ENCODE assay signal across 19 cellular contexts in genomic region chr5:1476181-1476966, GRCh38. TPM values are rescaled to one million over a fixed set of nuclear protein-coding genes. Genes with fewer than 3 reads are reported as not detected.
A peak's percentile ranks its signal among the peaks of the same experiment; 100 is the strongest.
DNase-seq lines count a peak whose midpoint lies in the region; ATAC-seq, FAIRE-seq and TF ChIP-seq lines count a peak whose summit lies in the region.
"Had no signal": no experiment of that assay in that cellular context is flagged by ENCODE, and none has a peak within 500 bp of the region (broad histone marks: within the 10 kb centered on the region; RNA-seq: fewer than 3 reads in every experiment).

No MANE protein-coding gene starts in this region.

- POLR2A ChIA-PET in MCF 10A (lab: Yijun Ruan, JAX): interaction anchor here (0.6 kb wide), 1 partner anchor 11 kb away, joined by 5 read pairs; no protein-coding TSS in a partner anchor

- intact Hi-C loops in left ventricle myocardium inferior (cut with micrococcal nuclease) (no loop called here), MCF 10A (cut with micrococcal nuclease) (no loop called here)

- in situ Hi-C loops in G401 (cut with HindIII; ENCODE audit: low sequenced_read_pairs): no loop called here

- no peak overlapping the region for H3K27ac Mint-ChIP-seq in MCF 10A (ENCODE audit: low read depth, unreplicated experiment)
- H3K27ac Mint-ChIP-seq: activated T-helper 17 cell treated with anti-CD3 and anti-CD28 coated beads, Interleukin-2, amount 50 U/mL, for 72 hours; stimulated activated memory B cell treated with anti-CD40 and anti-IgM and Interleukin-4, amounts not matched to agents 10 μg/mL and 1 μg/mL and 100 μg/mL, for 72 hours had no signal

- no peaks in the 10 kb centered on the region for H3K4me1 Mint-ChIP-seq in MCF 10A (ENCODE audit: insufficient read depth, unreplicated experiment)
- H3K4me1 Mint-ChIP-seq: activated T-helper 17 cell treated with anti-CD3 and anti-CD28 coated beads, Interleukin-2, amount 50 U/mL, for 72 hours had no signal

- CTCF ChIA-PET in MCF 10A (lab: Yijun Ruan, JAX): interaction anchor here (0.8 kb wide), 2 partner anchors 22 to 308 kb away, joined by 3 to 4 read pairs; no protein-coding TSS in a partner anchor

- H3K36me3 ChIP-seq in left ventricle myocardium inferior: peaks cover 41% of the 10 kb centered on the region
- peaks cover 6 to 12% (median 11%) of the 10 kb centered on the region in 3 donors for H3K36me3 ChIP-seq in skeletal muscle tissue (ENCODE audit: control insufficient read depth in 3 of 3, insufficient read depth in 3 of 3, low read length in 3 of 3)
- H3K36me3 ChIP-seq: gastrocnemius medialis, transverse colon had no signal

- H3K4me3 Mint-ChIP-seq in MCF 10A (ENCODE audit: unreplicated experiment): no peak overlapping the region
- H3K4me3 Mint-ChIP-seq: activated T-helper 17 cell treated with anti-CD3 and anti-CD28 coated beads, Interleukin-2, amount 50 U/mL, for 72 hours; stimulated activated memory B cell treated with anti-CD40 and anti-IgM and Interleukin-4, amounts not matched to agents 10 μg/mL and 1 μg/mL and 100 μg/mL, for 72 hours had no signal

- no peak overlapping the region for H3K27ac ChIP-seq in left ventricle myocardium inferior (replicated peaks)
- H3K27ac ChIP-seq in skeletal muscle tissue (ENCODE audit: low read depth, low read length): peak overlapping the region; percentile 5
- H3K27ac ChIP-seq: gastrocnemius medialis had no signal

- no peaks in the 10 kb centered on the region for H3K27me3 Mint-ChIP-seq in MCF 10A (ENCODE audit: insufficient read depth, unreplicated experiment)
- H3K27me3 Mint-ChIP-seq: activated T-helper 17 cell treated with anti-CD3 and anti-CD28 coated beads, Interleukin-2, amount 50 U/mL, for 72 hours; stimulated activated memory B cell treated with anti-CD40 and anti-IgM and Interleukin-4, amounts not matched to agents 10 μg/mL and 1 μg/mL and 100 μg/mL, for 72 hours had no signal

- no peak overlapping the region for H3K9ac ChIP-seq in skeletal muscle tissue (ENCODE audit: low read depth in 1 of 3, low read length in 3 of 3)

- no peaks in the 10 kb centered on the region for H3K4me1 ChIP-seq in left ventricle myocardium inferior
- peaks cover 0 to 4% (median 0%) of the 10 kb centered on the region in 3 donors for H3K4me1 ChIP-seq in skeletal muscle tissue (ENCODE audit: control insufficient read depth in 3 of 3, insufficient read depth in 3 of 3, low read length in 3 of 3)
- H3K4me1 ChIP-seq: gastrocnemius medialis had no signal

- DNase-seq in G401 (ENCODE audit: low spot score) (peak; percentile 87), HTR-8/SVneo (ENCODE audit: insufficient read length, low spot score) (no peak), left ventricle myocardium inferior (peak; percentile 14), MCF 10A (ENCODE audit: unreplicated experiment) (no peak)
- no peak for DNase-seq in stimulated activated CD4-positive, alpha-beta T cell treated with anti-CD3 and anti-CD28 coated beads, Interleukin-2, amount 100 ng/mL, for 48 hours
- DNase-seq: activated CD8-positive, alpha-beta memory T cell treated with anti-CD3 and anti-CD28 coated beads for 24 hours; amniotic stem cell; COR-L47; NCI-H1436; NCI-H774; PC-3 had no signal

- H3K27me3 ChIP-seq in left ventricle myocardium inferior (ENCODE audit: low read depth) (no peaks in the 10 kb centered on the region), skeletal muscle tissue (ENCODE audit: control insufficient read depth in 3 of 3, insufficient read depth in 3 of 3, low read length in 3 of 3) (no peaks in the 10 kb centered on the region)
- H3K27me3 ChIP-seq: gastrocnemius medialis, transverse colon had no signal

- no peak for ATAC-seq in GM19023 (IDR thresholded peaks at IDR 0.05; ENCODE audit: unreplicated experiment)
- no peak for ATAC-seq in HG03442 (IDR thresholded peaks at IDR 0.05; ENCODE audit: unreplicated experiment)
- ATAC-seq: activated T-helper 17 cell treated with anti-CD3 and anti-CD28 coated beads, Interleukin-2, amount 50 U/mL, for 72 hours; PC-3; stimulated activated memory B cell treated with anti-CD40 and anti-IgM and Interleukin-4, amounts not matched to agents 10 μg/mL and 1 μg/mL and 100 μg/mL, for 72 hours had no signal

- TF ChIP-seq CTCF in left ventricle myocardium inferior (IDR thresholded peaks at IDR 0.05; ENCODE audit: borderline replicate concordance): no peak
- TF ChIP-seq CTCF in MCF 10A (IDR thresholded peaks at IDR 0.05; ENCODE audit: unreplicated experiment): no peak

- H3K9me3 Mint-ChIP-seq in MCF 10A (ENCODE audit: unreplicated experiment): no peaks in the 10 kb centered on the region
- H3K9me3 Mint-ChIP-seq: activated T-helper 17 cell treated with anti-CD3 and anti-CD28 coated beads, Interleukin-2, amount 50 U/mL, for 72 hours; stimulated activated memory B cell treated with anti-CD40 and anti-IgM and Interleukin-4, amounts not matched to agents 10 μg/mL and 1 μg/mL and 100 μg/mL, for 72 hours had no signal

- H3K9me3 ChIP-seq in left ventricle myocardium inferior (replicated peaks) (no peaks in the 10 kb centered on the region), skeletal muscle tissue (ENCODE audit: control insufficient read depth in 3 of 3, low read length in 3 of 3) (no peaks in the 10 kb centered on the region)
- H3K9me3 ChIP-seq: gastrocnemius medialis, transverse colon had no signal

- peaks cover 36% of the 10 kb centered on the region for H3K36me3 Mint-ChIP-seq in MCF 10A (ENCODE audit: insufficient read depth, unreplicated experiment)

- peak; percentile 20 for FAIRE-seq in HTR-8/SVneo (lab: Jason Lieb, UNC)
- FAIRE-seq: H1 had no signal

- H3K4me3 ChIP-seq in left ventricle myocardium inferior: no peak overlapping the region
- no peak overlapping the region for H3K4me3 ChIP-seq in skeletal muscle tissue (ENCODE audit: low read length in 3 of 3)
- H3K4me3 ChIP-seq: gastrocnemius medialis, transverse colon had no signal

- BruUV-seq in MCF 10A (replicated peaks; lab: Mats Ljungman, UMichigan): no TSS peak

RNA-seq across cellular contexts. Expression of gene SLC6A3, which starts 31.1 kb away (rescaled TPM):
- not detected in 2 replicates for total RNA-seq in G401 (2014; rRNA removed; shearing (Covaris generic))
- total RNA-seq in left ventricle myocardium inferior (not detected), skeletal muscle tissue (not detected), MCF 10A (2022) (not detected in 2 replicates)
- total RNA-seq: activated T-helper 17 cell treated with anti-CD3 and anti-CD28 coated beads, Interleukin-2, amount 50 U/mL, for 72 hours; gastrocnemius medialis; PC-3; transverse colon had no signal

RNA-seq across cellular contexts. Expression of gene LPCAT1, which starts 47.4 kb away (rescaled TPM):
- total RNA-seq in G401 (2014; rRNA removed; shearing (Covaris generic)): 71.5 and 143 TPM in 2 replicates
- total RNA-seq in left ventricle myocardium inferior: 11.0 TPM
- 35.5 TPM for total RNA-seq in skeletal muscle tissue
- 17.1 and 22.6 TPM in 2 replicates for total RNA-seq in MCF 10A (2022)

Comparison
In these comparisons a context has a peak if more than half of its experiments do, and no peak if none do; other contexts are left out.
1. DNase-seq: peak in G401 (single experiment) and left ventricle myocardium inferior (single experiment); none in HTR-8/SVneo (single experiment), MCF 10A (single experiment) and stimulated activated CD4-positive, alpha-beta T cell treated with anti-CD3 and anti-CD28 coated beads, Interleukin-2, amount 100 ng/mL, for 48 hours (0 of 2).